ENCODE assay signal across 22 cellular contexts in the genomic region with DNA sequence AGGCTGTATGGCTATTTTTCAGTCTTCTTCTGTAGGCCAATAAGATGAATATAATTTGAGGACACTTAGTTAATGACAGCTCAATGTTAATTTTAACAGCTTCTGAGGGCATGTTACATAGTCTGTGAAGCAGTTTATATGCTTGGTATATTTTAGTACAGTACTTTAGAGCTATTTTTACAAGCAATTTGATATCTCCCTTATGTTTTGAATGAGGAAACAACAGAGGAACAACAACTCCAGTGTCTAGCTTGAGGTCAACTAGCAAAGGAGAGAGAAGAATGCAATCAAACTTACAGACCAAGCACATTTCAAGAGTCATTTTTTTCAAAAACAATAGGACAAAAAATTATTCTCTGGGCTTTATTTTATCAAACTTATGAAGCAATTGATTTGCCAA.
"Had no signal": no experiment of that assay in that cellular context is flagged by ENCODE, and none has a peak within 500 bp of the region (broad histone marks: within the 10 kb centered on the region; RNA-seq: fewer than 3 reads in every experiment).

No MANE protein-coding gene starts in this region.

- H3K27me3 Mint-ChIP-seq: stimulated activated naive CD8-positive, alpha-beta T cell treated with anti-CD3 and anti-CD28 coated beads, Interleukin-15, Interleukin-2, amounts not matched to agents 100 ng/mL and 50 ng/mL, for 24 hours had no signal

- H3K4me3 ChIP-seq: cardiac muscle cell, coronary artery, pancreas, skin epidermis, suprapubic skin, transverse colon, upper lobe of right lung, uterus had no signal

- H3K9me3 ChIP-seq: neutrophil, pancreas, suprapubic skin, transverse colon, upper lobe of right lung, uterus had no signal

- H3K4me1 Mint-ChIP-seq: natural killer cell; stimulated activated naive B cell treated with anti-CD40 and anti-IgM and Interleukin-4, amounts not matched to agents 10 μg/mL and 1 μg/mL and 100 μg/mL, for 72 hours had no signal

- H3K4me1 ChIP-seq: foreskin keratinocyte, pancreas, suprapubic skin, transverse colon, upper lobe of right lung, uterus had no signal

- H3K27me3 ChIP-seq: cardiac muscle cell, foreskin keratinocyte, neutrophil, pancreas, suprapubic skin, transverse colon, upper lobe of right lung, uterus had no signal

- H3K36me3 ChIP-seq: cardiac muscle cell, neutrophil, pancreas, suprapubic skin, transverse colon, upper lobe of right lung, uterus had no signal

- DNase-seq: dermis blood vessel endothelial cell; effector memory CD4-positive, alpha-beta T cell; foreskin keratinocyte; mesenchymal stem cell; natural killer cell; pancreas; stimulated activated CD4-positive, alpha-beta T cell treated with anti-CD3 and anti-CD28 coated beads, Interleukin-15, amount 100 ng/mL, for 24 hours; stimulated activated CD4-positive, alpha-beta T cell treated with anti-CD3 and anti-CD28 coated beads, Interleukin-2, amount 100 ng/mL, for 48 hours; stimulated activated naive B cell treated with anti-CD40 and anti-IgM and Interleukin-4, amounts not matched to agents 10 μg/mL and 1 μg/mL and 100 μg/mL, for 72 hours; transverse colon; upper lobe of right lung; uterus had no signal

- H3K9me3 Mint-ChIP-seq: natural killer cell; stimulated activated naive CD8-positive, alpha-beta T cell treated with anti-CD3 and anti-CD28 coated beads, Interleukin-15, Interleukin-2, amounts not matched to agents 100 ng/mL and 50 ng/mL, for 24 hours had no signal

- H3K27ac ChIP-seq: cardiac muscle cell, coronary artery, foreskin keratinocyte, neutrophil, pancreas, skin epidermis, suprapubic skin, transverse colon, upper lobe of right lung, uterus had no signal

- ATAC-seq: foreskin keratinocyte; left lobe of liver; natural killer cell; pancreas; sciatic nerve; stimulated activated naive B cell treated with anti-CD40 and anti-IgM and Interleukin-4, amounts not matched to agents 10 μg/mL and 1 μg/mL and 100 μg/mL, for 72 hours; upper lobe of right lung had no signal

- H3K4me3 Mint-ChIP-seq: mesothelial cell of epicardium; natural killer cell; neural crest cell; stimulated activated naive B cell treated with anti-CD40 and anti-IgM and Interleukin-4, amounts not matched to agents 10 μg/mL and 1 μg/mL and 100 μg/mL, for 72 hours; stimulated activated naive CD8-positive, alpha-beta T cell treated with anti-CD3 and anti-CD28 coated beads, Interleukin-15, Interleukin-2, amounts not matched to agents 100 ng/mL and 50 ng/mL, for 24 hours had no signal

- H3K27ac Mint-ChIP-seq: mesothelial cell of epicardium; natural killer cell; stimulated activated naive B cell treated with anti-CD40 and anti-IgM and Interleukin-4, amounts not matched to agents 10 μg/mL and 1 μg/mL and 100 μg/mL, for 72 hours; stimulated activated naive CD8-positive, alpha-beta T cell treated with anti-CD3 and anti-CD28 coated beads, Interleukin-15, Interleukin-2, amounts not matched to agents 100 ng/mL and 50 ng/mL, for 24 hours had no signal
